10 cellular contexts compared by ENCODE assay signal in genomic region chr10:17217661-17218306, GRCh38. TPM values are rescaled to one million over a fixed set of nuclear protein-coding genes. Genes with fewer than 3 reads are reported as not detected.
A peak's percentile ranks its signal among the peaks of the same experiment; 100 is the strongest.
DNase-seq lines count a peak whose midpoint lies in the region; TF ChIP-seq lines count a peak whose summit lies in the region.
"Had no signal": no experiment of that assay in that cellular context is flagged by ENCODE, and none has a peak within 500 bp of the region (broad histone marks: within the 10 kb centered on the region; RNA-seq: fewer than 3 reads in every experiment).

No MANE protein-coding gene starts in this region.

- peak; percentile 93 for DNase-seq in EL
- DNase-seq in RPMI7951 (ENCODE audit: low read depth), result peak; percentile 82
- no peak for DNase-seq in spleen
- DNase-seq in GOT3 (lab: John Stamatoyannopoulos, UW), result no peak
- DNase-seq in NCI-H748 treated with DMSO at 0.1 percent for 48 hours (lab: John Stamatoyannopoulos, UW), result no peak
- no peak for DNase-seq in MG63
- DNase-seq: activated CD8-positive, alpha-beta memory T cell treated with anti-CD3 and anti-CD28 coated beads, Interleukin-2, amount 50 U/mL, for 48 hours; GF-D8; NCI-H2171 treated with DMSO at 0.1 percent for 48 hours had no signal

- H3K9me3 Mint-ChIP-seq in dendritic cell treated with granulocyte-macrophage colony-stimulating factor and Interleukin-4, amounts not matched to agents 40 ng/mL and 50 ng/mL, for 4 days, result no peaks in the 10 kb centered on the region

- 82 to 94% (median 86%) methylated on average over 2 of the region's 2 CpGs for WGBS in spleen, 5 donors

- no peaks in the 10 kb centered on the region for H3K36me3 ChIP-seq in spleen
- no peaks in the 10 kb centered on the region for H3K36me3 ChIP-seq in MG63

- H3K27ac ChIP-seq in spleen, result peak overlapping the region in 5 of 8 donors; percentile 77 to 92 (median 89)

- peaks cover 58% of the 10 kb centered on the region for H3K4me1 Mint-ChIP-seq in dendritic cell treated with granulocyte-macrophage colony-stimulating factor and Interleukin-4, amounts not matched to agents 40 ng/mL and 50 ng/mL, for 4 days (ENCODE audit: low read depth)

- H3K27me3 ChIP-seq in spleen (replicated peaks in 1 of 7) (no peaks in the 10 kb centered on the region), MG63 (no peaks in the 10 kb centered on the region)

- no peak for TF ChIP-seq POLR2A in spleen (IDR thresholded peaks at IDR 0.05)

- intact Hi-C loops in dendritic cell treated with granulocyte-macrophage colony-stimulating factor and Interleukin-4, amounts not matched to agents 40 ng/mL and 50 ng/mL, for 4 days (cut with micrococcal nuclease), result no loop called here
- intact Hi-C loops in spleen (cut with DNase I; ENCODE audit: low total_unique reads), result no loop called here

- peak overlapping the region; percentile 96 for H3K27ac Mint-ChIP-seq in dendritic cell treated with granulocyte-macrophage colony-stimulating factor and Interleukin-4, amounts not matched to agents 40 ng/mL and 50 ng/mL, for 4 days

- H3K36me3 Mint-ChIP-seq in dendritic cell treated with granulocyte-macrophage colony-stimulating factor and Interleukin-4, amounts not matched to agents 40 ng/mL and 50 ng/mL, for 4 days (ENCODE audit: low read depth), result no peaks in the 10 kb centered on the region

- no peak overlapping the region for H3K4me3 Mint-ChIP-seq in dendritic cell treated with granulocyte-macrophage colony-stimulating factor and Interleukin-4, amounts not matched to agents 40 ng/mL and 50 ng/mL, for 4 days

- H3K27me3 Mint-ChIP-seq in dendritic cell treated with granulocyte-macrophage colony-stimulating factor and Interleukin-4, amounts not matched to agents 40 ng/mL and 50 ng/mL, for 4 days, result no peaks in the 10 kb centered on the region

- H3K4me1 ChIP-seq in spleen, result peaks cover 0 to 56% (median 26%) of the 10 kb centered on the region in 6 donors

- TF ChIP-seq CTCF in spleen (IDR thresholded peaks at IDR 0.05 in 8 of 11, conservative IDR thresholded peaks at IDR 0.05 in 3 of 11), result no peak

- H3K4me3 ChIP-seq in spleen, result peak overlapping the region in 1 of 8 donors; percentile 49
- H3K4me3 ChIP-seq in MG63, result no peak overlapping the region

- H3K9me3 ChIP-seq in spleen (no peaks in the 10 kb centered on the region), MG63 (no peaks in the 10 kb centered on the region)

RNA-seq across cellular contexts. Expression of gene VIM, which starts 10.3 kb away (rescaled TPM):
- 11,641 and 12,249 TPM in 2 replicates for total RNA-seq in RPMI7951 (2014; rRNA removed; shearing (Covaris generic))
- total RNA-seq in spleen, result 1,000 to 10,000 TPM; 1,061 to 2,377 (median 1,594) TPM
- polyA plus RNA-seq in spleen, result 100 to 1,000 TPM; 510 to 672 (median 660) TPM
- 6,535 and 7,091 TPM in 2 replicates for total RNA-seq in MG63 (2014; rRNA removed; shearing (Covaris generic); ENCODE audit: low replicate concordance)

RNA-seq across cellular contexts. Expression of gene TRDMT1, which starts 16.3 kb away (rescaled TPM):
- 9.9 and 18.1 TPM in 2 replicates for total RNA-seq in RPMI7951 (2014; rRNA removed; shearing (Covaris generic))
- total RNA-seq in spleen, result 10 to 100 TPM in 6 of 7 donors, 1 to 10 TPM in 1; 9.6 to 40.0 (median 16.3) TPM
- polyA plus RNA-seq in spleen, result 1 to 10 TPM; 1.6 to 3.1 (median 2.3) TPM
- total RNA-seq in MG63 (2014; rRNA removed; shearing (Covaris generic); ENCODE audit: low replicate concordance), result 3.3 and 13.1 TPM in 2 replicates

Comparison
In these comparisons a context has a peak if more than half of its experiments do, and no peak if none do; other contexts are left out.
1. DNase-seq: peak in EL (single experiment) and RPMI7951 (single experiment); none in spleen (single experiment), GOT3 (single experiment), NCI-H748 treated with DMSO at 0.1 percent for 48 hours (single experiment) and MG63 (single experiment).